9 cellular contexts compared by ENCODE assay signal in the genomic region with DNA sequence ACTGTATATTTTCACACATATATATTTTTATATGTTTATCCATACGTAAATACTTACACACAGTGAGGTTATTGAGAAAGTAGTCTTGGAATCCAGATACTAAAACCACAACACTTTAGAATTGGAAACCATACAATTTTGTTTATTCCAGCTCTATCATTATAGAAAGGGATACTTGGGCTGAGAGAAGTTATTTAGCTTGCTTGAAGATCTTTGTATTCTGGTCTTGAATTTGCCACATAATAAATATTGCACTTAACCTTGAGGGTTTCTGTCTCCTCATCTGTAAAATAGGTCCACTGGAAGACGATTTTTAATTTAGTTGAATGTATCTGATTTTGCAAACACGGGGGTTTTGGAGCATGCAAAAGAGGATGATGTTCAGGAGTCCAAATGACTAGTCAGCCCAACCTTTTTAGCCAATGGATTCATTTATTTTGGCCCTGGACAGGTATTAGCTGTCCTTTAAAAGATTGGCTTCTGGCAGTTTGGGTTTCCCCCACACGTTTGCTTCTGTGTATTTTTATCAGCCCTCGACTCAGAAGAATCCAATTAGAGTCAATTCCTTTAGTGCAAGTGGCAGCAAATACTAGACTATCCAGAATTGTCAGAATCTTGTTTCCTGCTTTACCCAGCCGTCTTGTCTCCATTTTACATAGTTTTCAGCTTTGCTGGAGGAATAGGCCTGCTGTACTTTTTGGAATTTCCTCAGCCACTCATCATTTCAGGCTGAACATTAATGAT.
DNase-seq lines count a peak whose midpoint lies in the region; ATAC-seq, FAIRE-seq and TF ChIP-seq lines count a peak whose summit lies in the region.
"Had no signal": no experiment of that assay in that cellular context is flagged by ENCODE, and none has a peak within 500 bp of the region (broad histone marks: within the 10 kb centered on the region; RNA-seq: fewer than 3 reads in every experiment).

No MANE protein-coding gene starts in this region.

- H2AFZ ChIP-seq in astrocyte (ENCODE audit: low read depth, low read length) (peak overlapping the region; percentile 3), mesenchymal stem cell (ENCODE audit: low read depth, low read length) (no peak overlapping the region)

- H2BK12ac ChIP-seq in mesenchymal stem cell (ENCODE audit: low read length in 2 of 2) = peak overlapping the region in 1 of 2 experiments; percentile 9

- H3K18ac ChIP-seq in mesenchymal stem cell (ENCODE audit: low read depth in 1 of 2, low read length in 2 of 2) = no peak overlapping the region

- DNase-seq in AG10803 (ENCODE audit: low read depth) (peak; percentile 31), HFFc6 (peak; percentile 17), astrocyte (ENCODE audit: low read depth) (peak; percentile 52), mesenchymal stem cell (peak; percentile 60), NAMALWA (ENCODE audit: low spot score) (no peak), glutamatergic neuron (no peak)
- DNase-seq in activated naive CD4-positive, alpha-beta T cell treated with anti-CD3 and anti-CD28 coated beads for 36 hours = no peak
- DNase-seq: cortex of kidney had no signal

- H3K4me2 ChIP-seq in astrocyte (ENCODE audit: low read length) (peak overlapping the region; percentile 28), mesenchymal stem cell (ENCODE audit: low read length, poor library complexity, severe bottlenecking) (no peak overlapping the region)

- no peak for ATAC-seq in HG03520 (IDR thresholded peaks at IDR 0.05; ENCODE audit: unreplicated experiment)

- H3K4me1 Mint-ChIP-seq in HFFc6 (ENCODE audit: low read depth) (peaks cover 72% of the 10 kb centered on the region), astrocyte (ENCODE audit: low read depth, unreplicated experiment) (peaks cover 29% of the 10 kb centered on the region), glutamatergic neuron (ENCODE audit: low read depth, unreplicated experiment) (peaks cover 12% of the 10 kb centered on the region)
- H3K4me1 Mint-ChIP-seq in activated naive CD4-positive, alpha-beta T cell treated with anti-CD3 and anti-CD28 coated beads for 36 hours (ENCODE audit: low read depth) = peaks cover 68% of the 10 kb centered on the region

- H3K9me3 ChIP-seq in astrocyte (ENCODE audit: insufficient read depth, low read depth, low read length) (no peaks in the 10 kb centered on the region), mesenchymal stem cell (ENCODE audit: control insufficient read depth, low read length) (no peaks in the 10 kb centered on the region)

- no peaks in the 10 kb centered on the region for H3K9me3 Mint-ChIP-seq in HFFc6
- no peaks in the 10 kb centered on the region for H3K9me3 Mint-ChIP-seq in astrocyte (ENCODE audit: unreplicated experiment)
- no peaks in the 10 kb centered on the region for H3K9me3 Mint-ChIP-seq in activated naive CD4-positive, alpha-beta T cell treated with anti-CD3 and anti-CD28 coated beads for 36 hours
- no peaks in the 10 kb centered on the region for H3K9me3 Mint-ChIP-seq in glutamatergic neuron (ENCODE audit: unreplicated experiment)

- no peak overlapping the region for H2BK5ac ChIP-seq in mesenchymal stem cell (ENCODE audit: low read depth, low read length, poor library complexity, severe bottlenecking)

- H3K27me3 Mint-ChIP-seq in HFFc6 (ENCODE audit: insufficient read depth) = no peaks in the 10 kb centered on the region
- no peaks in the 10 kb centered on the region for H3K27me3 Mint-ChIP-seq in astrocyte (ENCODE audit: low read depth, unreplicated experiment)
- H3K27me3 Mint-ChIP-seq in activated naive CD4-positive, alpha-beta T cell treated with anti-CD3 and anti-CD28 coated beads for 36 hours (ENCODE audit: low read depth) = no peaks in the 10 kb centered on the region
- peaks cover 2% of the 10 kb centered on the region for H3K27me3 Mint-ChIP-seq in glutamatergic neuron (ENCODE audit: unreplicated experiment)

- H3K36me3 Mint-ChIP-seq in HFFc6 (ENCODE audit: low read depth) (no peaks in the 10 kb centered on the region), astrocyte (ENCODE audit: low read depth, unreplicated experiment) (no peaks in the 10 kb centered on the region), glutamatergic neuron (ENCODE audit: unreplicated experiment) (no peaks in the 10 kb centered on the region)
- H3K36me3 Mint-ChIP-seq in activated naive CD4-positive, alpha-beta T cell treated with anti-CD3 and anti-CD28 coated beads for 36 hours (ENCODE audit: low read depth) = no peaks in the 10 kb centered on the region

- no peaks in the 10 kb centered on the region for H4K20me1 ChIP-seq in astrocyte (ENCODE audit: insufficient read depth, low read length)

- H3K79me2 ChIP-seq in astrocyte (ENCODE audit: insufficient read depth, low read length) = no peaks in the 10 kb centered on the region

- H3K36me3 ChIP-seq in astrocyte (ENCODE audit: insufficient read depth, low read length) (no peaks in the 10 kb centered on the region), mesenchymal stem cell (ENCODE audit: control insufficient read depth in 1 of 2, insufficient read depth in 2 of 2, low read depth in 1 of 2, low read length in 2 of 2) (no peaks in the 10 kb centered on the region)

- CTCF ChIA-PET in activated naive CD4-positive, alpha-beta T cell treated with anti-CD3 and anti-CD28 coated beads for 36 hours (lab: Charles Lee) = interaction anchor here (0.6 kb wide), 1 partner anchor 90 kb away, joined by 3 read pairs; no protein-coding TSS in a partner anchor

- no peak overlapping the region for H3K4ac ChIP-seq in mesenchymal stem cell (ENCODE audit: low read depth in 1 of 2, low read length in 2 of 2)

- peak overlapping the region; percentile 78 for H3K27ac Mint-ChIP-seq in HFFc6
- peak overlapping the region; percentile 6 for H3K27ac Mint-ChIP-seq in astrocyte (ENCODE audit: unreplicated experiment)
- H3K27ac Mint-ChIP-seq in activated naive CD4-positive, alpha-beta T cell treated with anti-CD3 and anti-CD28 coated beads for 36 hours = no peak overlapping the region
- H3K27ac Mint-ChIP-seq in glutamatergic neuron (ENCODE audit: unreplicated experiment) = no peak overlapping the region

- no peak overlapping the region for H4K8ac ChIP-seq in mesenchymal stem cell (ENCODE audit: low read length)

- H3K4me3 Mint-ChIP-seq in HFFc6 (peak overlapping the region; percentile 34), astrocyte (ENCODE audit: unreplicated experiment) (no peak overlapping the region), glutamatergic neuron (ENCODE audit: unreplicated experiment) (no peak overlapping the region)
- H3K4me3 Mint-ChIP-seq in activated naive CD4-positive, alpha-beta T cell treated with anti-CD3 and anti-CD28 coated beads for 36 hours = no peak overlapping the region

- H3K9ac ChIP-seq in astrocyte (ENCODE audit: low read length) = peak overlapping the region; percentile 1
- peak overlapping the region; percentile 46 for H3K9ac ChIP-seq in mesenchymal stem cell (ENCODE audit: low read length)

- 45% methylated on average over 5 of the region's 6 CpGs for WGBS in mesenchymal stem cell

- H3K27me3 ChIP-seq in astrocyte (ENCODE audit: insufficient read depth, low read length) = no peaks in the 10 kb centered on the region
- H3K27me3 ChIP-seq in mesenchymal stem cell (ENCODE audit: control insufficient read depth in 1 of 2, insufficient read depth in 1 of 2, low read length in 2 of 2) = no peaks in the 10 kb centered on the region

- no peak overlapping the region for H2BK15ac ChIP-seq in mesenchymal stem cell (ENCODE audit: low read depth, poor library complexity, severe bottlenecking)

- no peak overlapping the region for H4K91ac ChIP-seq in mesenchymal stem cell (ENCODE audit: low read length)

- no peak overlapping the region for H3K23ac ChIP-seq in mesenchymal stem cell (ENCODE audit: low read length in 2 of 2)

- intact Hi-C loops in activated naive CD4-positive, alpha-beta T cell treated with anti-CD3 and anti-CD28 coated beads for 36 hours (cut with micrococcal nuclease) = loop anchor here (5.0 kb wide), 1 partner anchor 261 kb away; no protein-coding TSS in a partner anchor

- peak overlapping the region; percentile 14 for H3K27ac ChIP-seq in astrocyte (ENCODE audit: low read depth, low read length)
- peak overlapping the region; percentile 57 for H3K27ac ChIP-seq in mesenchymal stem cell (ENCODE audit: low read length, poor library complexity, severe bottlenecking)

- peaks cover 14% of the 10 kb centered on the region for H3K4me1 ChIP-seq in astrocyte (ENCODE audit: insufficient read depth, low read length)
- peaks cover 2% of the 10 kb centered on the region for H3K4me1 ChIP-seq in mesenchymal stem cell (ENCODE audit: control insufficient read depth, insufficient read depth, low read depth, low read length)

- H3K4me3 ChIP-seq in AG10803 (ENCODE audit: low read length) (no peak overlapping the region), astrocyte (ENCODE audit: insufficient read depth, low read depth, low read length) (no peak overlapping the region), mesenchymal stem cell (ENCODE audit: insufficient read depth in 1 of 2, low read depth in 1 of 2, low read length in 2 of 2) (no peak overlapping the region)

- H3K14ac ChIP-seq in mesenchymal stem cell (ENCODE audit: low read length in 2 of 2) = no peak overlapping the region

- FAIRE-seq in astrocyte (lab: Jason Lieb, UNC) = no peak

- no peak for TF ChIP-seq CTCF in AG10803 (conservative IDR thresholded peaks at IDR 0.05; ENCODE audit: low read length)
- no peak for TF ChIP-seq CTCF in HFFc6 (IDR thresholded peaks at IDR 0.05)
- no peak for TF ChIP-seq CTCF in astrocyte (IDR thresholded peaks at IDR 0.05; ENCODE audit: insufficient read depth, low read depth, low read length)
- TF ChIP-seq CTCF in glutamatergic neuron (IDR thresholded peaks at IDR 0.05; ENCODE audit: partially characterized antibody, unreplicated experiment) = no peak

- H2BK120ac ChIP-seq in mesenchymal stem cell (ENCODE audit: low read depth, low read length) = no peak overlapping the region

- H3K79me1 ChIP-seq in mesenchymal stem cell (replicated peaks; ENCODE audit: low read length, poor library complexity, severe bottlenecking) = no peaks in the 10 kb centered on the region

- H2AK5ac ChIP-seq in mesenchymal stem cell (ENCODE audit: low read length, severe bottlenecking) = no peak overlapping the region

Comparison
In these comparisons a context has a peak if more than half of its experiments do, and no peak if none do; other contexts are left out.
1. DNase-seq: peak in AG10803 (single experiment), HFFc6 (single experiment), astrocyte (single experiment) and mesenchymal stem cell (single experiment); none in NAMALWA (single experiment), activated naive CD4-positive, alpha-beta T cell treated with anti-CD3 and anti-CD28 coated beads for 36 hours (single experiment) and glutamatergic neuron (single experiment).
2. H3K27ac Mint-ChIP-seq: peak in HFFc6 (single experiment) and astrocyte (single experiment); none in activated naive CD4-positive, alpha-beta T cell treated with anti-CD3 and anti-CD28 coated beads for 36 hours (single experiment) and glutamatergic neuron (single experiment).